8 cellular contexts compared by ENCODE assay signal in the genomic region with DNA sequence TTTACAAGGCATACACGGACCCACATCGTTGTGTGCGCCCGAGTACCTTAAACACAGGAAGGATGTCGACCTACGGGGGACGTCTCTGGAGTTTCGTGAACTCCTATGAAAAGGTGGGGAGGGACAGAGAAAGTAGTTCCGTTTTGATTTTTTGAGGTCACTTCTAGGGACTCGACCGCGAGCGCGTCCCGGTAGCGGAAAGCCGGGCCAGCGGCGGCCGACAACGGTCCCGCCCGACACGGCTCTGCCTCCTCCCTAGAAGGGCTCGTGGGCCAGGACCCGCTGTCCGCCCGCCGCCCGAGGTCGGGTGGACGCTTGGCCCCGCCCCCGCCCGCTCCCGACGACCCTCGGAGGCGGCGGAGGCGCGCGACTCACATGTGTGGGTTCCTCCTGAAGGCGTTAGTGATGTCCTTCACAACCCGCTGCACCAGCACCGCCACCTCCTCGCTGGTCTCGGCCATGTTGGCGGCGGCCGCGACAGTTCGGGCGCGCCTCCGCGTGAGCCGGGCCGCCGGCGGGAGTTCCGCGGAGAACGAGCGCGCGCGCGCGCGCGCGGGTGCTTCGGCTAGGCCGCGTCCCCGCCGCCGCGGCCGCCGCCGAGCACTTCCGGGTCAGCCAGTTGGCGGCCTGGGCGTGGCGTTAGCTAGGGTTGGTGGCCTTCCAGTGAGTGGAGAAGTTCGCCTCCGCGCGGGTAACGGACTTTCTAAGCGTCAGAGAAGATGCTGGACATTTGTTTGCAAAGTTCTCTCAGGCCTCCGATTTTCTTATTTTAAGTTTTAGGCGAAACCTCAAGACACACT. TPM values are rescaled to one million over a fixed set of nuclear protein-coding genes. Genes with fewer than 3 reads are reported as not detected.
A peak's percentile ranks its signal among the peaks of the same experiment; 100 is the strongest.
DNase-seq lines count a peak whose midpoint lies in the region; ATAC-seq and TF ChIP-seq lines count a peak whose summit lies in the region.

A gene with protein sequence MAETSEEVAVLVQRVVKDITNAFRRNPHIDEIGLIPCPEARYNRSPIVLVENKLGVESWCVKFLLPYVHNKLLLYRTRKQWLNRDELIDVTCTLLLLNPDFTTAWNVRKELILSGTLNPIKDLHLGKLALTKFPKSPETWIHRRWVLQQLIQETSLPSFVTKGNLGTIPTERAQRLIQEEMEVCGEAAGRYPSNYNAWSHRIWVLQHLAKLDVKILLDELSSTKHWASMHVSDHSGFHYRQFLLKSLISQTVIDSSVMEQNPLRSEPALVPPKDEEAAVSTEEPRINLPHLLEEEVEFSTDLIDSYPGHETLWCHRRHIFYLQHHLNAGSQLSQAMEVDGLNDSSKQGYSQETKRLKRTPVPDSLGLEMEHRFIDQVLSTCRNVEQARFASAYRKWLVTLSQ (minus strand): TSS at position 534 of the 800 bp plus-strand sequence. CDS start 73 bp downstream, at position 461.

- peaks cover 15% of the 10 kb centered on the region for H3K4me1 Mint-ChIP-seq in activated T-helper 17 cell treated with anti-CD3 and anti-CD28 coated beads, Interleukin-2, amount 50 U/mL, for 72 hours
- peaks cover 15 to 35% (median 33%) of the 10 kb centered on the region in 4 donors for H3K4me1 Mint-ChIP-seq in naive thymus-derived CD8-positive, alpha-beta T cell
- peaks cover 11 to 12% of the 10 kb centered on the region in 2 donors for H3K4me1 Mint-ChIP-seq in stimulated activated naive B cell treated with anti-CD40 and anti-IgM and Interleukin-4, amounts not matched to agents 10 μg/mL and 1 μg/mL and 100 μg/mL, for 72 hours

- ATAC-seq in activated T-helper 17 cell treated with anti-CD3 and anti-CD28 coated beads, Interleukin-2, amount 50 U/mL, for 72 hours (replicated peaks) = peak; percentile 92
- ATAC-seq in naive thymus-derived CD8-positive, alpha-beta T cell = peak; percentile 83 to 87
- peak; percentile 92 for ATAC-seq in stimulated activated naive B cell treated with anti-CD40 and anti-IgM and Interleukin-4, amounts not matched to agents 10 μg/mL and 1 μg/mL and 100 μg/mL, for 72 hours (replicated peaks)

- no peaks in the 10 kb centered on the region for H3K9me3 Mint-ChIP-seq in activated T-helper 17 cell treated with anti-CD3 and anti-CD28 coated beads, Interleukin-2, amount 50 U/mL, for 72 hours
- H3K9me3 Mint-ChIP-seq in naive thymus-derived CD8-positive, alpha-beta T cell = no peaks in the 10 kb centered on the region
- H3K9me3 Mint-ChIP-seq in stimulated activated naive B cell treated with anti-CD40 and anti-IgM and Interleukin-4, amounts not matched to agents 10 μg/mL and 1 μg/mL and 100 μg/mL, for 72 hours = no peaks in the 10 kb centered on the region

- peak within 1 kb of the TSS; percentile 95 for H3K27ac Mint-ChIP-seq in activated T-helper 17 cell treated with anti-CD3 and anti-CD28 coated beads, Interleukin-2, amount 50 U/mL, for 72 hours
- peak within 1 kb of the TSS; percentile 88 to 98 (median 96) for H3K27ac Mint-ChIP-seq in naive thymus-derived CD8-positive, alpha-beta T cell
- H3K27ac Mint-ChIP-seq in stimulated activated naive B cell treated with anti-CD40 and anti-IgM and Interleukin-4, amounts not matched to agents 10 μg/mL and 1 μg/mL and 100 μg/mL, for 72 hours = peak within 1 kb of the TSS; percentile 96

- no peaks in the 10 kb centered on the region for H3K27me3 Mint-ChIP-seq in activated T-helper 17 cell treated with anti-CD3 and anti-CD28 coated beads, Interleukin-2, amount 50 U/mL, for 72 hours
- H3K27me3 Mint-ChIP-seq in naive thymus-derived CD8-positive, alpha-beta T cell = no peaks in the 10 kb centered on the region
- no peaks in the 10 kb centered on the region for H3K27me3 Mint-ChIP-seq in stimulated activated naive B cell treated with anti-CD40 and anti-IgM and Interleukin-4, amounts not matched to agents 10 μg/mL and 1 μg/mL and 100 μg/mL, for 72 hours

- H3K4me3 Mint-ChIP-seq in activated T-helper 17 cell treated with anti-CD3 and anti-CD28 coated beads, Interleukin-2, amount 50 U/mL, for 72 hours = peak within 1 kb of the TSS; percentile 98
- peak within 1 kb of the TSS; percentile 91 to 99 (median 95) for H3K4me3 Mint-ChIP-seq in naive thymus-derived CD8-positive, alpha-beta T cell
- H3K4me3 Mint-ChIP-seq in stimulated activated naive B cell treated with anti-CD40 and anti-IgM and Interleukin-4, amounts not matched to agents 10 μg/mL and 1 μg/mL and 100 μg/mL, for 72 hours = peak within 1 kb of the TSS; percentile 90 to 93

- TF ChIP-seq CTCF in fibroblast of mammary gland (conservative IDR thresholded peaks at IDR 0.05; ENCODE audit: control insufficient read depth, insufficient read depth, low read depth, low read length) = no peak

- H3K4me3 ChIP-seq in fibroblast of mammary gland (ENCODE audit: control insufficient read depth, low read depth, low read length) = peak within 1 kb of the TSS; percentile 86

- POLR2A ChIA-PET in naive thymus-derived CD8-positive, alpha-beta T cell (lab: Charles Lee) = interaction anchor here (0.7 to 2.5 kb wide), 3 partner anchors 70 to 659 kb away, joined by 3 to 15 read pairs (median 5); partner anchors contain the start of gene APBA1

- H3K36me3 Mint-ChIP-seq in activated T-helper 17 cell treated with anti-CD3 and anti-CD28 coated beads, Interleukin-2, amount 50 U/mL, for 72 hours (ENCODE audit: low read depth) = peaks cover 39% of the 10 kb centered on the region
- peaks cover 0 to 16% (median 5%) of the 10 kb centered on the region in 3 donors for H3K36me3 Mint-ChIP-seq in naive thymus-derived CD8-positive, alpha-beta T cell
- peaks cover 2 to 5% of the 10 kb centered on the region in 2 donors for H3K36me3 Mint-ChIP-seq in stimulated activated naive B cell treated with anti-CD40 and anti-IgM and Interleukin-4, amounts not matched to agents 10 μg/mL and 1 μg/mL and 100 μg/mL, for 72 hours

- peak; percentile 95 for DNase-seq in Daoy (ENCODE audit: low read depth)
- DNase-seq in GOT3 (lab: John Stamatoyannopoulos, UW) = peak; percentile 60
- peak; percentile 86 for DNase-seq in LHCN-M2 (ENCODE audit: low read depth)
- peak; percentile 87 for DNase-seq in RPMI7951 (ENCODE audit: low read depth)
- peak; percentile 89 for DNase-seq in fibroblast of mammary gland (ENCODE audit: low read depth)
- DNase-seq in naive thymus-derived CD8-positive, alpha-beta T cell = peak; percentile 80 to 92 (median 88)
- DNase-seq in stimulated activated naive B cell treated with anti-CD40 and anti-IgM and Interleukin-4, amounts not matched to agents 10 μg/mL and 1 μg/mL and 100 μg/mL, for 72 hours = peak; percentile 91

RNA-seq across cellular contexts. Expression of the gene that starts here (rescaled TPM):
- total RNA-seq in Daoy (2014; rRNA removed; shearing (Covaris generic)) = 33.9 and 41.8 TPM in 2 replicates
- 47.8 and 64.6 TPM in 2 replicates for total RNA-seq in LHCN-M2 (2014; rRNA removed)
- 6.6 TPM for polyA plus RNA-seq in LHCN-M2 (2012)
- total RNA-seq in RPMI7951 (2014; rRNA removed; shearing (Covaris generic)) = 53.5 and 58.0 TPM in 2 replicates
- total RNA-seq in activated T-helper 17 cell treated with anti-CD3 and anti-CD28 coated beads, Interleukin-2, amount 50 U/mL, for 72 hours = 10 to 100 TPM; 39.7 to 62.9 TPM
- 10 to 100 TPM; 87.8 to 88.7 TPM for total RNA-seq in naive thymus-derived CD8-positive, alpha-beta T cell
- 10 to 100 TPM in 2 of 3 donors, 1 to 10 TPM in 1; 8.1 to 14.0 (median 13.1) TPM for polyA plus RNA-seq in naive thymus-derived CD8-positive, alpha-beta T cell

Comparison
In these comparisons a context has a peak if more than half of its experiments do, and no peak if none do; other contexts are left out.
1. Peak in every context shown above with its lines: DNase-seq, ATAC-seq and H3K4me3 ChIP-seq.